In the genomic region with DNA sequence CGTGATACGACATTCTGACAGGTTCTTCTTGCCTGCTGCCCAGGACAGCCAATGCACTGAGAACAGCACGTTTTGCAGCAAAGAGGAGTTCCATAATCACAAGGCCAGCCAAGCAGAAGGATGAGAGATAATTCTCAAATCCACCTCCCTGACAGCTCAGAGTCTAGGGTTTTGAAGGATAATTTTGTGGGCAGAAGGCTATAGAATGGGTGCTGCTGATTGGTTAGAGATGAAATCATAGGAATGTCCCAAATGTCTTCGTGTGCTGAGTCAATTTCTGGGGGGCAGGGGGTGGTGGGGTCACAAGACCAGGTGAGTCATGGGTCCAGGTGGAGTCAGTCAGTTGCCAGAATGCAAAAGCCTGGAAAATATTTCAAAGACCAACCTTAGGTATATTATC, we compare ENCODE assay signal across 15 cellular contexts.
A peak's percentile ranks its signal among the peaks of the same experiment; 100 is the strongest.
DNase-seq lines count a peak whose midpoint lies in the region; ATAC-seq, FAIRE-seq and TF ChIP-seq lines count a peak whose summit lies in the region.
"Had no signal": no experiment of that assay in that cellular context is flagged by ENCODE, and none has a peak within 500 bp of the region (broad histone marks: within the 10 kb centered on the region; RNA-seq: fewer than 3 reads in every experiment).

No MANE protein-coding gene starts in this region.

- H3K36me3 ChIP-seq in HepG2 (replicated peaks in 1 of 2; ENCODE audit: control insufficient read depth in 1 of 2, insufficient read depth in 2 of 2, low read length in 2 of 2) (no peaks in the 10 kb centered on the region), right lobe of liver (no peaks in the 10 kb centered on the region)
- H3K36me3 ChIP-seq: BE2C had no signal

- DNase-seq in HepG2 (ENCODE audit: low spot score) (no peak), right lobe of liver (no peak), RPMI7951 (ENCODE audit: low read depth) (peak; percentile 21), fibroblast of mammary gland (ENCODE audit: low read depth) (peak; percentile 12), urothelium cell line (ENCODE audit: low spot score) (peak; percentile 35), NCI-H1092 (lab: John Stamatoyannopoulos, UW) (no peak), NCI-H2227 (lab: John Stamatoyannopoulos, UW; ENCODE audit: unreplicated experiment) (no peak)
- DNase-seq: BE2C; CD4-positive, alpha-beta memory T cell; DMS153; DMS79 treated with DMSO at 0.1 percent for 48 hours; H7 had no signal

- in situ Hi-C loops in HepG2 (cut with HindIII; ENCODE audit: extremely low pct_ligation_motif_present, low pct_unique_long_range_greater_than_20kb): no loop called here

- H3K9ac ChIP-seq in HepG2 (ENCODE audit: insufficient read depth, low read depth, low read length): no peak overlapping the region

- WGBS in HepG2 (ENCODE audit: low lambda C conversion rate): 43% methylated on average over 4 of the region's 4 CpGs
- 87% methylated on average over 4 of the region's 4 CpGs for WGBS in right lobe of liver (ENCODE audit: insufficient coverage, low coverage, low lambda C conversion rate, missing lambda C conversion rate)

- no peaks in the 10 kb centered on the region for H3K4me1 ChIP-seq in HepG2 (ENCODE audit: insufficient read depth, low read length)
- no peaks in the 10 kb centered on the region for H3K4me1 ChIP-seq in right lobe of liver
- H3K4me1 ChIP-seq: BE2C had no signal

- no peak overlapping the region for H3K4me2 ChIP-seq in HepG2 (ENCODE audit: low read depth, low read length)

- FAIRE-seq in HepG2 (lab: Jason Lieb, UNC): no peak
- no peak for FAIRE-seq in urothelium cell line (lab: Jason Lieb, UNC)
- FAIRE-seq: A204.1 had no signal

- H3K27ac ChIP-seq in HepG2 (ENCODE audit: extremely low read length, insufficient read depth, low read length) (no peak overlapping the region), right lobe of liver (no peak overlapping the region)
- H3K27ac ChIP-seq: C4-2B had no signal

- TF ChIP-seq POLR2A in HepG2 (IDR thresholded peaks at IDR 0.05; ENCODE audit: insufficient read depth in 1 of 2, low read depth in 2 of 2, low read length in 2 of 2) (no peak), right lobe of liver (IDR thresholded peaks at IDR 0.05) (no peak)

- no peak for TF ChIP-seq RAD21 in HepG2 (CRISPR knock-in tag; IDR thresholded peaks at IDR 0.05)

- intact Hi-C loops in HepG2 (cut with micrococcal nuclease; ENCODE audit: unreplicated experiment): no loop called here
- intact Hi-C loops in right lobe of liver (cut with DNase I): no loop called here

- no peak overlapping the region for H2AFZ ChIP-seq in HepG2 (ENCODE audit: low read length)

- H4K20me1 ChIP-seq in HepG2 (ENCODE audit: insufficient read depth, low read length): no peaks in the 10 kb centered on the region

- TF ChIP-seq CTCF in HepG2 (CRISPR knock-in tag; IDR thresholded peaks at IDR 0.05) (no peak), right lobe of liver (IDR thresholded peaks at IDR 0.05) (no peak), fibroblast of mammary gland (conservative IDR thresholded peaks at IDR 0.05; ENCODE audit: control insufficient read depth, insufficient read depth, low read depth, low read length) (no peak)

- POLR2A ChIA-PET in HepG2 (lab: Yijun Ruan, JAX): no interaction called here

- H3K4me3 ChIP-seq in HepG2 (replicated peaks in 1 of 3; ENCODE audit: insufficient read depth in 1 of 3, low read depth in 2 of 3, low read length in 3 of 3): no peak overlapping the region
- no peak overlapping the region for H3K4me3 ChIP-seq in right lobe of liver
- no peak overlapping the region for H3K4me3 ChIP-seq in fibroblast of mammary gland (ENCODE audit: control insufficient read depth, low read depth, low read length)

- TF ChIP-seq EP300 in HepG2 (IDR thresholded peaks at IDR 0.05; ENCODE audit: low read depth in 2 of 2, low read length in 2 of 2): no peak
- TF ChIP-seq EP300 in HepG2 (CRISPR knock-in tag; IDR thresholded peaks at IDR 0.05; ENCODE audit: borderline replicate concordance): no peak

- ATAC-seq in HepG2 (no peak), right lobe of liver (no peak), HG03139 (IDR thresholded peaks at IDR 0.05; ENCODE audit: unreplicated experiment) (no peak)

- H3K79me2 ChIP-seq in HepG2 (ENCODE audit: insufficient read depth, low read length): no peaks in the 10 kb centered on the region

- no TSS peak for BruUV-seq in HepG2 (replicated peaks; lab: Mats Ljungman, UMichigan)

- H3K27me3 ChIP-seq in HepG2 (ENCODE audit: control insufficient read depth in 1 of 2, insufficient read depth in 2 of 2, low read length in 2 of 2): no peaks in the 10 kb centered on the region; a peak in 1 of 5 replicates
- H3K27me3 ChIP-seq in right lobe of liver: no peaks in the 10 kb centered on the region
- H3K27me3 ChIP-seq: BE2C had no signal

- H3K9me3 ChIP-seq in HepG2 (ENCODE audit: low read length): no peaks in the 10 kb centered on the region
- H3K9me3 ChIP-seq in right lobe of liver: no peaks in the 10 kb centered on the region
- H3K9me3 ChIP-seq: BE2C had no signal

- CTCF ChIA-PET in HepG2 (lab: Yijun Ruan, JAX; ENCODE audit: low intra/inter-chr PET ratio, low total read pairs): no interaction called here

TF ChIP-seq in HepG2, 621 proteins besides CTCF, POLR2A, EP300 and RAD21:
- TF ChIP-seq, protein P1, sequence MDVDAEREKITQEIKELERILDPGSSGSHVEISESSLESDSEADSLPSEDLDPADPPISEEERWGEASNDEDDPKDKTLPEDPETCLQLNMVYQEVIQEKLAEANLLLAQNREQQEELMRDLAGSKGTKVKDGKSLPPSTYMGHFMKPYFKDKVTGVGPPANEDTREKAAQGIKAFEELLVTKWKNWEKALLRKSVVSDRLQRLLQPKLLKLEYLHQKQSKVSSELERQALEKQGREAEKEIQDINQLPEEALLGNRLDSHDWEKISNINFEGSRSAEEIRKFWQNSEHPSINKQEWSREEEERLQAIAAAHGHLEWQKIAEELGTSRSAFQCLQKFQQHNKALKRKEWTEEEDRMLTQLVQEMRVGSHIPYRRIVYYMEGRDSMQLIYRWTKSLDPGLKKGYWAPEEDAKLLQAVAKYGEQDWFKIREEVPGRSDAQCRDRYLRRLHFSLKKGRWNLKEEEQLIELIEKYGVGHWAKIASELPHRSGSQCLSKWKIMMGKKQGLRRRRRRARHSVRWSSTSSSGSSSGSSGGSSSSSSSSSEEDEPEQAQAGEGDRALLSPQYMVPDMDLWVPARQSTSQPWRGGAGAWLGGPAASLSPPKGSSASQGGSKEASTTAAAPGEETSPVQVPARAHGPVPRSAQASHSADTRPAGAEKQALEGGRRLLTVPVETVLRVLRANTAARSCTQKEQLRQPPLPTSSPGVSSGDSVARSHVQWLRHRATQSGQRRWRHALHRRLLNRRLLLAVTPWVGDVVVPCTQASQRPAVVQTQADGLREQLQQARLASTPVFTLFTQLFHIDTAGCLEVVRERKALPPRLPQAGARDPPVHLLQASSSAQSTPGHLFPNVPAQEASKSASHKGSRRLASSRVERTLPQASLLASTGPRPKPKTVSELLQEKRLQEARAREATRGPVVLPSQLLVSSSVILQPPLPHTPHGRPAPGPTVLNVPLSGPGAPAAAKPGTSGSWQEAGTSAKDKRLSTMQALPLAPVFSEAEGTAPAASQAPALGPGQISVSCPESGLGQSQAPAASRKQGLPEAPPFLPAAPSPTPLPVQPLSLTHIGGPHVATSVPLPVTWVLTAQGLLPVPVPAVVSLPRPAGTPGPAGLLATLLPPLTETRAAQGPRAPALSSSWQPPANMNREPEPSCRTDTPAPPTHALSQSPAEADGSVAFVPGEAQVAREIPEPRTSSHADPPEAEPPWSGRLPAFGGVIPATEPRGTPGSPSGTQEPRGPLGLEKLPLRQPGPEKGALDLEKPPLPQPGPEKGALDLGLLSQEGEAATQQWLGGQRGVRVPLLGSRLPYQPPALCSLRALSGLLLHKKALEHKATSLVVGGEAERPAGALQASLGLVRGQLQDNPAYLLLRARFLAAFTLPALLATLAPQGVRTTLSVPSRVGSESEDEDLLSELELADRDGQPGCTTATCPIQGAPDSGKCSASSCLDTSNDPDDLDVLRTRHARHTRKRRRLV (CRISPR knock-in tag; IDR thresholded peaks at IDR 0.05): no peak
- TF ChIP-seq ZNF441 (CRISPR knock-in tag; IDR thresholded peaks at IDR 0.05; ENCODE audit: borderline replicate concordance) (peak; percentile 32; the same call in 1 of the 2 replicates), CBX5 (CRISPR knock-in tag; IDR thresholded peaks at IDR 0.05; ENCODE audit: borderline replicate concordance) (no peak), ZBTB42 (CRISPR knock-in tag; IDR thresholded peaks at IDR 0.05) (no peak), U2AF1 (optimal IDR thresholded peaks at IDR 0.05; ENCODE audit: low read depth, low read length) (no peak), XRCC5 (optimal IDR thresholded peaks at IDR 0.05; ENCODE audit: low read length) (no peak)

Comparison
In these comparisons a context has a peak if more than half of its experiments do, and no peak if none do; other contexts are left out.
1. DNase-seq: peak in RPMI7951 (single experiment), fibroblast of mammary gland (single experiment) and urothelium cell line (single experiment); none in HepG2 (single experiment), right lobe of liver (0 of 3), NCI-H1092 (single experiment) and NCI-H2227 (single experiment).